In the genomic region with DNA sequence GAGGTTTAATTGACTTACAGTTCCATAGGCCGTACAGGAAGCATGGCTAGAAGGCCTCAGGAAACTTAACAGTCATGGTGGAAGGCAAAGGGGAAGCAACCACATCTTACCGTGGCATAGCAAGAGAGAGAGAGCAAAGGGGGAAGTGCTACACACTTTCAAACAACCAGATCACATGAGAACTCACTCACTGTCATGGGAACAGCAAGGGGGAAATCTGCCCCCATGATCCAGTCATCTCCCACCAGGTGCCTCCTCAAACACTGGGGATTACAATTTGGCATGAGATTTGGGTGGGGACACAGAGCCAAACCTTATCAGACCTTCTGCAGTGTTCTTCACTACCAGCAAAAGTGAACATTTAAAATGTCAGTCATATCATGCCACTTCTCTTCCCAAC, we compare ENCODE assay signal across 1 cellular context.
TF ChIP-seq lines count a peak whose summit lies in the region.

No MANE protein-coding gene starts in this region.

TF ChIP-seq in K562, 482 proteins besides CTCF, POLR2A, EP300 and RAD21 (continued from another document):
- TF ChIP-seq, protein P1, sequence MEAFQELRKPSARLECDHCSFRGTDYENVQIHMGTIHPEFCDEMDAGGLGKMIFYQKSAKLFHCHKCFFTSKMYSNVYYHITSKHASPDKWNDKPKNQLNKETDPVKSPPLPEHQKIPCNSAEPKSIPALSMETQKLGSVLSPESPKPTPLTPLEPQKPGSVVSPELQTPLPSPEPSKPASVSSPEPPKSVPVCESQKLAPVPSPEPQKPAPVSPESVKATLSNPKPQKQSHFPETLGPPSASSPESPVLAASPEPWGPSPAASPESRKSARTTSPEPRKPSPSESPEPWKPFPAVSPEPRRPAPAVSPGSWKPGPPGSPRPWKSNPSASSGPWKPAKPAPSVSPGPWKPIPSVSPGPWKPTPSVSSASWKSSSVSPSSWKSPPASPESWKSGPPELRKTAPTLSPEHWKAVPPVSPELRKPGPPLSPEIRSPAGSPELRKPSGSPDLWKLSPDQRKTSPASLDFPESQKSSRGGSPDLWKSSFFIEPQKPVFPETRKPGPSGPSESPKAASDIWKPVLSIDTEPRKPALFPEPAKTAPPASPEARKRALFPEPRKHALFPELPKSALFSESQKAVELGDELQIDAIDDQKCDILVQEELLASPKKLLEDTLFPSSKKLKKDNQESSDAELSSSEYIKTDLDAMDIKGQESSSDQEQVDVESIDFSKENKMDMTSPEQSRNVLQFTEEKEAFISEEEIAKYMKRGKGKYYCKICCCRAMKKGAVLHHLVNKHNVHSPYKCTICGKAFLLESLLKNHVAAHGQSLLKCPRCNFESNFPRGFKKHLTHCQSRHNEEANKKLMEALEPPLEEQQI (IDR thresholded peaks at IDR 0.05): peak; percentile 97
- TF ChIP-seq NFYB (IDR thresholded peaks at IDR 0.05; ENCODE audit: extremely low read depth, insufficient read length) (no peak), STAT5A (IDR thresholded peaks at IDR 0.05; ENCODE audit: borderline replicate concordance, low read length) (no peak), CBFB (CRISPR knock-in tag; IDR thresholded peaks at IDR 0.05) (no peak), CCAR2 (IDR thresholded peaks at IDR 0.05; ENCODE audit: low read depth, low read length) (no peak), TAL1 (IDR thresholded peaks at IDR 0.05) (no peak), MCM3 (IDR thresholded peaks at IDR 0.05) (no peak), RBM22 (IDR thresholded peaks at IDR 0.05; ENCODE audit: low read depth, low read length, poor library complexity, severe bottlenecking) (peak; percentile 73), RBBP5 (IDR thresholded peaks at IDR 0.05; ENCODE audit: borderline replicate concordance, insufficient read depth, low read length, poor library complexity, severe bottlenecking) (no peak), SREBF2 (CRISPR knock-in tag; IDR thresholded peaks at IDR 0.05) (no peak), YY1 (IDR thresholded peaks at IDR 0.05; ENCODE audit: borderline replicate concordance in 1 of 3, control insufficient read depth in 1 of 3, extremely low read depth in 1 of 3, insufficient read depth in 3 of 3, insufficient read length in 1 of 3, insufficient replicate concordance in 2 of 3, low read depth in 1 of 3, low read length in 2 of 3) (peak in 1 of 3 experiments; percentile 36), COPS2 (conservative IDR thresholded peaks at IDR 0.05) (no peak), ATF1 (CRISPR knock-in tag; IDR thresholded peaks at IDR 0.05) (no peak), ATF1 (tag; IDR thresholded peaks at IDR 0.05) (no peak), CBX3 (IDR thresholded peaks at IDR 0.05; ENCODE audit: borderline replicate concordance in 1 of 2, low read length in 2 of 2) (peak in 1 of 2 experiments; percentile 88; a peak in 1 of 3 replicates), ZNF780A (CRISPR knock-in tag; IDR thresholded peaks at IDR 0.05) (no peak), RAD51 (IDR thresholded peaks at IDR 0.05; ENCODE audit: borderline replicate concordance, low read depth) (no peak), EHMT2 (IDR thresholded peaks at IDR 0.05) (peak; percentile 44; the same call in 1 of the 2 replicates), FOXK1 (CRISPR knock-in tag; IDR thresholded peaks at IDR 0.05; ENCODE audit: borderline replicate concordance) (no peak), FOXK2 (conservative IDR thresholded peaks at IDR 0.05 in 1 of 2, IDR thresholded peaks at IDR 0.05 in 1 of 2; ENCODE audit: low read depth in 2 of 2) (no peak), NR2C2 (CRISPR knock-in tag; IDR thresholded peaks at IDR 0.05) (no peak), NR2C2 (tag; IDR thresholded peaks at IDR 0.05) (no peak), GABPB2 (CRISPR knock-in tag; conservative IDR thresholded peaks at IDR 0.05) (no peak), ARNT (IDR thresholded peaks at IDR 0.05) (no peak)
- TF ChIP-seq, protein P2, sequence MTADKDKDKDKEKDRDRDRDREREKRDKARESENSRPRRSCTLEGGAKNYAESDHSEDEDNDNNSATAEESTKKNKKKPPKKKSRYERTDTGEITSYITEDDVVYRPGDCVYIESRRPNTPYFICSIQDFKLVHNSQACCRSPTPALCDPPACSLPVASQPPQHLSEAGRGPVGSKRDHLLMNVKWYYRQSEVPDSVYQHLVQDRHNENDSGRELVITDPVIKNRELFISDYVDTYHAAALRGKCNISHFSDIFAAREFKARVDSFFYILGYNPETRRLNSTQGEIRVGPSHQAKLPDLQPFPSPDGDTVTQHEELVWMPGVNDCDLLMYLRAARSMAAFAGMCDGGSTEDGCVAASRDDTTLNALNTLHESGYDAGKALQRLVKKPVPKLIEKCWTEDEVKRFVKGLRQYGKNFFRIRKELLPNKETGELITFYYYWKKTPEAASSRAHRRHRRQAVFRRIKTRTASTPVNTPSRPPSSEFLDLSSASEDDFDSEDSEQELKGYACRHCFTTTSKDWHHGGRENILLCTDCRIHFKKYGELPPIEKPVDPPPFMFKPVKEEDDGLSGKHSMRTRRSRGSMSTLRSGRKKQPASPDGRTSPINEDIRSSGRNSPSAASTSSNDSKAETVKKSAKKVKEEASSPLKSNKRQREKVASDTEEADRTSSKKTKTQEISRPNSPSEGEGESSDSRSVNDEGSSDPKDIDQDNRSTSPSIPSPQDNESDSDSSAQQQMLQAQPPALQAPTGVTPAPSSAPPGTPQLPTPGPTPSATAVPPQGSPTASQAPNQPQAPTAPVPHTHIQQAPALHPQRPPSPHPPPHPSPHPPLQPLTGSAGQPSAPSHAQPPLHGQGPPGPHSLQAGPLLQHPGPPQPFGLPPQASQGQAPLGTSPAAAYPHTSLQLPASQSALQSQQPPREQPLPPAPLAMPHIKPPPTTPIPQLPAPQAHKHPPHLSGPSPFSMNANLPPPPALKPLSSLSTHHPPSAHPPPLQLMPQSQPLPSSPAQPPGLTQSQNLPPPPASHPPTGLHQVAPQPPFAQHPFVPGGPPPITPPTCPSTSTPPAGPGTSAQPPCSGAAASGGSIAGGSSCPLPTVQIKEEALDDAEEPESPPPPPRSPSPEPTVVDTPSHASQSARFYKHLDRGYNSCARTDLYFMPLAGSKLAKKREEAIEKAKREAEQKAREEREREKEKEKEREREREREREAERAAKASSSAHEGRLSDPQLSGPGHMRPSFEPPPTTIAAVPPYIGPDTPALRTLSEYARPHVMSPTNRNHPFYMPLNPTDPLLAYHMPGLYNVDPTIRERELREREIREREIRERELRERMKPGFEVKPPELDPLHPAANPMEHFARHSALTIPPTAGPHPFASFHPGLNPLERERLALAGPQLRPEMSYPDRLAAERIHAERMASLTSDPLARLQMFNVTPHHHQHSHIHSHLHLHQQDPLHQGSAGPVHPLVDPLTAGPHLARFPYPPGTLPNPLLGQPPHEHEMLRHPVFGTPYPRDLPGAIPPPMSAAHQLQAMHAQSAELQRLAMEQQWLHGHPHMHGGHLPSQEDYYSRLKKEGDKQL (CRISPR knock-in tag; IDR thresholded peaks at IDR 0.05; ENCODE audit: borderline replicate concordance): no peak
